Comparison of ENCODE assay signal across 22 cellular contexts in genomic region chr20:32636821-32637220, GRCh38. TPM values are rescaled to one million over a fixed set of nuclear protein-coding genes. Genes with fewer than 3 reads are reported as not detected.
"Had no signal": no experiment of that assay in that cellular context is flagged by ENCODE, and none has a peak within 500 bp of the region (broad histone marks: within the 10 kb centered on the region; RNA-seq: fewer than 3 reads in every experiment).

No MANE protein-coding gene starts in this region.

- H3K9me3 ChIP-seq: heart left ventricle, psoas muscle, right lobe of liver, stomach, thyroid gland had no signal

- H3K36me3 Mint-ChIP-seq: naive thymus-derived CD4-positive, alpha-beta T cell; type B pancreatic cell had no signal

- H3K4me3 ChIP-seq: dorsolateral prefrontal cortex, heart left ventricle, psoas muscle, right lobe of liver, stomach, thyroid gland had no signal

- H3K36me3 ChIP-seq: heart left ventricle, right lobe of liver, stomach, thyroid gland had no signal

- H3K9me3 Mint-ChIP-seq: naive thymus-derived CD4-positive, alpha-beta T cell; type B pancreatic cell had no signal

- H3K27me3 ChIP-seq: dorsolateral prefrontal cortex, right lobe of liver, thyroid gland had no signal

- H3K4me1 ChIP-seq: psoas muscle, right lobe of liver, stomach, thyroid gland had no signal

- DNase-seq: cortex of kidney; effector CD8-positive, alpha-beta T cell; heart left ventricle; hypothalamus; kidney glomerular epithelial cell; mesendoderm; nucleus accumbens; psoas muscle; right lobe of liver; stimulated activated CD4-positive, alpha-beta T cell treated with anti-CD3 and anti-CD28 coated beads, Interleukin-15, amount 100 ng/mL, for 24 hours; stimulated activated CD4-positive, alpha-beta T cell treated with anti-CD3 and anti-CD28 coated beads, Interleukin-1b, Interleukin-23, amount 100 ng/mL, for 48 hours; stimulated activated CD4-positive, alpha-beta T cell treated with anti-CD3 and anti-CD28 coated beads, Interleukin-4, amount 100 ng/mL, for 24 hours; stimulated activated naive CD4-positive, alpha-beta T cell; stomach; thyroid gland had no signal

- ATAC-seq: esophagus mucosa; naive thymus-derived CD4-positive, alpha-beta T cell; psoas muscle had no signal

- H3K4me3 Mint-ChIP-seq: naive thymus-derived CD4-positive, alpha-beta T cell; type B pancreatic cell had no signal

- H3K27ac ChIP-seq: dorsolateral prefrontal cortex, heart left ventricle, psoas muscle, right lobe of liver, stomach, thyroid gland had no signal

- H3K27ac Mint-ChIP-seq: type B pancreatic cell had no signal

RNA-seq across cellular contexts. Expression of gene C20orf203, which starts 36.9 kb away (rescaled TPM):
- total RNA-seq: esophagus mucosa, glomerular endothelial cell, lung microvascular endothelial cell, right lobe of liver had no signal
- polyA plus RNA-seq: heart left ventricle, liver, psoas muscle had no signal
